15 cellular contexts compared by ENCODE assay signal in the genomic region with DNA sequence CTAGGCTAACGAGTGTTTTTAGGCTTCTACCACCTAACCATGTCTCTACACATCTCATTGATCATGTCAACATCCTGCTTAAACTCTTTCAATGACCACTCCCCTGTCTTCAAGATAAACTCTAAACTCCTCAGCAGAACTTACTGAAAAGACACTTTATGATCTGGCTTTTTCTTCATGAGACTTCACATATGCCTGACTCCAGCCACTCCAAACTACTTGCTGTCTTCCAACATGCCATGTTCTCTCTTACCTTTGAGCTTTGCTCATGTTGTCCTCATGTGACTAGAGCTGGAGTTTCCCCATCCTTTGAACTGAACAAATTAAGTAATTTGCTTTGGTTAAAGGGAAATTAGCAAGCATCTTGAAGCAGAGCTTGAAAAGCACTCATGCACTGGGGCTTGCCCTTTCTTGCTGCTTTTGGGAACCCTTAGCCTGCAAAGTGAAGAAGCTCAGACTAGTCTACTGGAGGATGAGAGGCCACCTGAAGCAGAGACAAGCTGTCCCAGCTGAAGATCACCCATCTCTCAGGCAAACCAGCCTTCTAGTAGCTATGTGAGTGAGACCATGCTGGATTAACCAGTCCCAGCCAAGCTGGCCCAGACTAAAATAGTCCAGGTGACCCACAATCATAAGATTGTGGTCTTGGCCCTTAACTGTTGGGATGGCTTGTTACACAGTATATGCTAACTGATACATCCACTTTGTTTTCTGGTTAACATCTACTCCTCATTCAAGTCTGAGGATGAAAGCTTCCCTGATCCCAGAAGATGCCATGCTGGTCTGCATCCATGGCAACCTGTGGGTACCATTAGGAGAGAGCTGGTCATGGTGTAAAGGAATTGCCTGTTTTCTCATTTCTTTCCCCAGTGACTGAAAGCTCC.
A peak's percentile ranks its signal among the peaks of the same experiment; 100 is the strongest.
DNase-seq lines count a peak whose midpoint lies in the region; ATAC-seq and TF ChIP-seq lines count a peak whose summit lies in the region.
"Had no signal": no experiment of that assay in that cellular context is flagged by ENCODE, and none has a peak within 500 bp of the region (broad histone marks: within the 10 kb centered on the region; RNA-seq: fewer than 3 reads in every experiment).

No MANE protein-coding gene starts in this region.

- TF ChIP-seq CTCF in osteocyte (IDR thresholded peaks at IDR 0.05) (no peak), progenitor cell of endocrine pancreas (IDR thresholded peaks at IDR 0.05; ENCODE audit: unreplicated experiment) (no peak)

- ATAC-seq in GM18517 (IDR thresholded peaks at IDR 0.05; ENCODE audit: unreplicated experiment), result no peak
- ATAC-seq: gastroesophageal sphincter, Panc1 had no signal

- H3K4me3 Mint-ChIP-seq in IgD-negative memory B cell (peak overlapping the region in 3 of 4 donors; percentile 3 to 86 (median 39)), osteocyte (ENCODE audit: unreplicated experiment) (no peak overlapping the region), progenitor cell of endocrine pancreas (ENCODE audit: low read depth) (no peak overlapping the region)
- H3K4me3 Mint-ChIP-seq in activated naive CD4-positive, alpha-beta T cell treated with anti-CD3 and anti-CD28 coated beads, Interleukin-2, amount 50 U/mL, for 24 hours, result peak overlapping the region; percentile 77

- H3K27ac Mint-ChIP-seq in IgD-negative memory B cell (peak overlapping the region in 2 of 3 donors; percentile 53 to 65), osteocyte (ENCODE audit: unreplicated experiment) (peak overlapping the region; percentile 5), progenitor cell of endocrine pancreas (no peak overlapping the region)
- H3K27ac Mint-ChIP-seq in activated naive CD4-positive, alpha-beta T cell treated with anti-CD3 and anti-CD28 coated beads, Interleukin-2, amount 50 U/mL, for 24 hours, result peak overlapping the region; percentile 99

- H3K4me1 Mint-ChIP-seq in IgD-negative memory B cell (peaks cover 36 to 63% (median 41%) of the 10 kb centered on the region in 3 donors), osteocyte (ENCODE audit: unreplicated experiment) (peaks cover 34% of the 10 kb centered on the region), progenitor cell of endocrine pancreas (ENCODE audit: low read depth) (peaks cover 32% of the 10 kb centered on the region)
- peaks cover 72% of the 10 kb centered on the region for H3K4me1 Mint-ChIP-seq in activated naive CD4-positive, alpha-beta T cell treated with anti-CD3 and anti-CD28 coated beads, Interleukin-2, amount 50 U/mL, for 24 hours

- peak; percentile 32 for DNase-seq in activated naive CD4-positive, alpha-beta T cell treated with Interleukin-2 at 50 U/mL for 16 hours
- DNase-seq in activated naive CD4-positive, alpha-beta T cell (lab: John Stamatoyannopoulos, UW), result no peak
- DNase-seq in osteocyte (ENCODE audit: extremely low spot score, unreplicated experiment) (no peak), progenitor cell of endocrine pancreas (ENCODE audit: low spot score, unreplicated experiment) (no peak), AG20443 (ENCODE audit: low spot score) (no peak)
- DNase-seq: immature natural killer cell, Kasumi-1, NCI-H510A treated with DMSO at 0.1 percent for 48 hours, posterior cingulate gyrus, uterus had no signal

- H3K36me3 Mint-ChIP-seq in IgD-negative memory B cell (no peaks in the 10 kb centered on the region), osteocyte (ENCODE audit: unreplicated experiment) (peaks cover 14% of the 10 kb centered on the region), progenitor cell of endocrine pancreas (ENCODE audit: insufficient read depth) (peaks cover 12% of the 10 kb centered on the region)
- H3K36me3 Mint-ChIP-seq in activated naive CD4-positive, alpha-beta T cell treated with anti-CD3 and anti-CD28 coated beads, Interleukin-2, amount 50 U/mL, for 24 hours, result peaks cover 26% of the 10 kb centered on the region

- H3K27me3 Mint-ChIP-seq in IgD-negative memory B cell, result peaks cover 6% of the 10 kb centered on the region
- no peaks in the 10 kb centered on the region for H3K27me3 Mint-ChIP-seq in activated naive CD4-positive, alpha-beta T cell treated with anti-CD3 and anti-CD28 coated beads, Interleukin-2, amount 50 U/mL, for 24 hours
- no peaks in the 10 kb centered on the region for H3K27me3 Mint-ChIP-seq in osteocyte (ENCODE audit: unreplicated experiment)
- H3K27me3 Mint-ChIP-seq in progenitor cell of endocrine pancreas, result no peaks in the 10 kb centered on the region

- H3K9me3 Mint-ChIP-seq in IgD-negative memory B cell (no peaks in the 10 kb centered on the region), osteocyte (ENCODE audit: unreplicated experiment) (peaks cover 7% of the 10 kb centered on the region), progenitor cell of endocrine pancreas (ENCODE audit: low read depth) (peaks cover 4% of the 10 kb centered on the region)
- H3K9me3 Mint-ChIP-seq in activated naive CD4-positive, alpha-beta T cell treated with anti-CD3 and anti-CD28 coated beads, Interleukin-2, amount 50 U/mL, for 24 hours, result peaks cover 5% of the 10 kb centered on the region

Comparison
In these comparisons a context has a peak if more than half of its experiments do, and no peak if none do; other contexts are left out.
1. H3K4me3 Mint-ChIP-seq: peak in IgD-negative memory B cell (3 of 4) and activated naive CD4-positive, alpha-beta T cell treated with anti-CD3 and anti-CD28 coated beads, Interleukin-2, amount 50 U/mL, for 24 hours (single experiment); none in osteocyte (single experiment) and progenitor cell of endocrine pancreas (single experiment).